1 cellular context compared by ENCODE assay signal in genomic region chr19:49061000-49061399, GRCh38.
TF ChIP-seq lines count a peak whose summit lies in the region.

No MANE protein-coding gene starts in this region.

TF ChIP-seq in A549, 52 proteins besides CTCF, POLR2A, EP300 and RAD21:
- TF ChIP-seq, protein P1, sequence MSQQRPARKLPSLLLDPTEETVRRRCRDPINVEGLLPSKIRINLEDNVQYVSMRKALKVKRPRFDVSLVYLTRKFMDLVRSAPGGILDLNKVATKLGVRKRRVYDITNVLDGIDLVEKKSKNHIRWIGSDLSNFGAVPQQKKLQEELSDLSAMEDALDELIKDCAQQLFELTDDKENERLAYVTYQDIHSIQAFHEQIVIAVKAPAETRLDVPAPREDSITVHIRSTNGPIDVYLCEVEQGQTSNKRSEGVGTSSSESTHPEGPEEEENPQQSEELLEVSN (IDR thresholded peaks at IDR 0.05; ENCODE audit: borderline replicate concordance, low read depth), result no peak
- TF ChIP-seq ZC3H11A (IDR thresholded peaks at IDR 0.05), result no peak
- no peak for TF ChIP-seq FOSB (CRISPR knock-in tag; IDR thresholded peaks at IDR 0.05)
- TF ChIP-seq SMC3 (IDR thresholded peaks at IDR 0.05), result no peak
- no peak for TF ChIP-seq HEYL (CRISPR knock-in tag; IDR thresholded peaks at IDR 0.05)
- TF ChIP-seq CHD4 (IDR thresholded peaks at IDR 0.05; ENCODE audit: borderline replicate concordance), result no peak
- TF ChIP-seq MAZ (IDR thresholded peaks at IDR 0.05; ENCODE audit: borderline replicate concordance, low read depth, low read length), result no peak
- TF ChIP-seq TFCP2L1 (CRISPR knock-in tag; IDR thresholded peaks at IDR 0.05), result no peak
- TF ChIP-seq KDM5A (IDR thresholded peaks at IDR 0.05), result no peak
- TF ChIP-seq EHMT2 (IDR thresholded peaks at IDR 0.05; ENCODE audit: low read depth), result no peak
- no peak for TF ChIP-seq SREBF2 (IDR thresholded peaks at IDR 0.05)
- no peak for TF ChIP-seq NFE2L2 (conservative IDR thresholded peaks at IDR 0.05; ENCODE audit: low read length)
- no peak for TF ChIP-seq BHLHE40 (IDR thresholded peaks at IDR 0.05; ENCODE audit: low read depth, low read length)
- TF ChIP-seq CHD2 (IDR thresholded peaks at IDR 0.05; ENCODE audit: low read length, partially characterized antibody), result no peak
- TF ChIP-seq KDM1A (IDR thresholded peaks at IDR 0.05; ENCODE audit: low read depth), result no peak
- TF ChIP-seq FOSL2 (IDR thresholded peaks at IDR 0.05), result no peak
- no peak for TF ChIP-seq FOSL2 (CRISPR knock-in tag; IDR thresholded peaks at IDR 0.05)
- TF ChIP-seq RFX5 (IDR thresholded peaks at IDR 0.05), result no peak
- no peak for TF ChIP-seq EHF (CRISPR knock-in tag; IDR thresholded peaks at IDR 0.05)
- TF ChIP-seq HMGXB4 (CRISPR knock-in tag; IDR thresholded peaks at IDR 0.05; ENCODE audit: borderline replicate concordance), result no peak
